In genomic region chr19:16660763-16661479, GRCh38 we compare ENCODE assay signal across 1 cellular context.
A peak's percentile ranks its signal among the peaks of the same experiment; 100 is the strongest.
TF ChIP-seq lines count a peak whose summit lies in the region.

TMEM38A (plus strand) TSS chr19:16661139; CDS start chr19:16661218, 79 bp downstream.

TF ChIP-seq in K562, 482 proteins besides CTCF, POLR2A, EP300 and RAD21 (continued from another document and continues in another):
- TF ChIP-seq BCLAF1 (IDR thresholded peaks at IDR 0.05; ENCODE audit: borderline replicate concordance in 1 of 2, control insufficient read depth in 1 of 2, low read depth in 2 of 2, low read length in 1 of 2) (no peak), RAD51 (IDR thresholded peaks at IDR 0.05; ENCODE audit: borderline replicate concordance, low read depth) (no peak), NFIC (IDR thresholded peaks at IDR 0.05) (0 out of 2 replicates have a peak, but pooled peaks have one; percentile 23), PHF8 (IDR thresholded peaks at IDR 0.05; ENCODE audit: borderline replicate concordance, low read length) (peak; percentile 41; the same call in 1 of the 2 replicates), CBX2 (IDR thresholded peaks at IDR 0.05; ENCODE audit: insufficient read depth, low read length, poor library complexity, severe bottlenecking) (no peak), NFATC3 (IDR thresholded peaks at IDR 0.05) (no peak), PHB2 (IDR thresholded peaks at IDR 0.05; ENCODE audit: low read depth) (no peak), NONO (IDR thresholded peaks at IDR 0.05; ENCODE audit: low read depth in 2 of 2, low read length in 1 of 2) (0 out of 4 replicates have a peak, but pooled peaks of 1 of the 2 experiments have one; percentile 15), VEZF1 (CRISPR knock-in tag; IDR thresholded peaks at IDR 0.05) (peak; percentile 82), CEBPZ (IDR thresholded peaks at IDR 0.05; ENCODE audit: borderline replicate concordance, low read depth, low read length) (no peak), ZNF280A (IDR thresholded peaks at IDR 0.05; ENCODE audit: low read depth, partially characterized antibody) (no peak), RUNX1 (IDR thresholded peaks at IDR 0.05; ENCODE audit: low read depth) (no peak), GATA2 (CRISPR knock-in tag; IDR thresholded peaks at IDR 0.05) (no peak), CCNT2 (IDR thresholded peaks at IDR 0.05; ENCODE audit: borderline replicate concordance, extremely low read depth, insufficient read length, low read depth, low read length) (peak; percentile 28), ZSCAN32 (CRISPR knock-in tag; IDR thresholded peaks at IDR 0.05) (no peak), EGR1 (conservative IDR thresholded peaks at IDR 0.05) (0 out of 2 replicates have a peak, but pooled peaks have one; percentile 21), DDX20 (tag; IDR thresholded peaks at IDR 0.05; ENCODE audit: low read depth) (no peak), C11orf30 (IDR thresholded peaks at IDR 0.05; ENCODE audit: low read depth) (no peak), FOXA3 (CRISPR knock-in tag; conservative IDR thresholded peaks at IDR 0.05 in 1 of 2, IDR thresholded peaks at IDR 0.05 in 1 of 2) (no peak), ZNF431 (CRISPR knock-in tag; IDR thresholded peaks at IDR 0.05) (no peak), SMARCA5 (IDR thresholded peaks at IDR 0.05) (no peak), BDP1 (IDR thresholded peaks at IDR 0.05; ENCODE audit: insufficient read depth, insufficient read length) (no peak), MLLT1 (IDR thresholded peaks at IDR 0.05) (no peak), YBX1 (IDR thresholded peaks at IDR 0.05) (no peak), SRSF1 (IDR thresholded peaks at IDR 0.05; ENCODE audit: low read depth, low read length) (no peak), ZBTB12 (CRISPR knock-in tag; IDR thresholded peaks at IDR 0.05) (no peak), E2F6 (IDR thresholded peaks at IDR 0.05; ENCODE audit: borderline replicate concordance in 1 of 2, extremely low read depth in 1 of 2, insufficient read depth in 1 of 2, insufficient read length in 1 of 2, low read depth in 1 of 2, low read length in 1 of 2, poor library complexity in 1 of 2, severe bottlenecking in 1 of 2) (peak in 1 of 2 experiments; percentile 79), FOXJ3 (CRISPR knock-in tag; IDR thresholded peaks at IDR 0.05) (no peak), HMGXB4 (CRISPR knock-in tag; IDR thresholded peaks at IDR 0.05) (0 out of 2 replicates have a peak, but pooled peaks have one; percentile 16), ZNF589 (CRISPR knock-in tag; IDR thresholded peaks at IDR 0.05; ENCODE audit: low read depth) (0 out of 2 replicates have a peak, but pooled peaks have one; percentile 29), ZBTB7A (IDR thresholded peaks at IDR 0.05; ENCODE audit: borderline replicate concordance, control insufficient read depth, low read depth, low read length) (no peak), KDM2B (CRISPR knock-in tag; IDR thresholded peaks at IDR 0.05) (peak; percentile 21; the same call in 1 of the 2 replicates), TEAD1 (CRISPR knock-in tag; IDR thresholded peaks at IDR 0.05) (no peak), SNRNP70 (optimal IDR thresholded peaks at IDR 0.05; ENCODE audit: low read depth, low read length) (no peak), SRSF3 (IDR thresholded peaks at IDR 0.05; ENCODE audit: insufficient read depth, low read length) (no peak), MXI1 (IDR thresholded peaks at IDR 0.05; ENCODE audit: low read depth, low read length) (no peak), ZNF197 (CRISPR knock-in tag; IDR thresholded peaks at IDR 0.05; ENCODE audit: low read depth) (no peak), AFF1 (IDR thresholded peaks at IDR 0.05; ENCODE audit: low read depth in 1 of 2, partially characterized antibody in 2 of 2) (no peak), BHLHE40 (IDR thresholded peaks at IDR 0.05; ENCODE audit: low read length) (no peak), ZNF57 (CRISPR knock-in tag; IDR thresholded peaks at IDR 0.05) (no peak), SNAPC5 (CRISPR knock-in tag; IDR thresholded peaks at IDR 0.05) (no peak), TAF7 (tag; IDR thresholded peaks at IDR 0.05) (no peak)
